Comparison of ENCODE assay signal across 9 cellular contexts in genomic region chr14:91331761-91332447, GRCh38.
A peak's percentile ranks its signal among the peaks of the same experiment; 100 is the strongest.
DNase-seq lines count a peak whose midpoint lies in the region; ATAC-seq and TF ChIP-seq lines count a peak whose summit lies in the region.
"Had no signal": no experiment of that assay in that cellular context is flagged by ENCODE, and none has a peak within 500 bp of the region (broad histone marks: within the 10 kb centered on the region; RNA-seq: fewer than 3 reads in every experiment).

No MANE protein-coding gene starts in this region.

- H3K4me1 Mint-ChIP-seq in activated naive CD4-positive, alpha-beta T cell treated with anti-CD3 and anti-CD28 coated beads, Interleukin-2, amount 10 ng/mL, durations not matched to agents 7 days and 5 days: peaks cover 65% of the 10 kb centered on the region
- peaks cover 49% of the 10 kb centered on the region for H3K4me1 Mint-ChIP-seq in activated CD4-positive, alpha-beta memory T cell treated with anti-CD3 and anti-CD28 coated beads, Interleukin-2, amount 10 ng/mL, durations not matched to agents 7 days and 5 days

- TF ChIP-seq CTCF in testis (IDR thresholded peaks at IDR 0.05) (no peak), coronary artery (IDR thresholded peaks at IDR 0.05) (no peak)

- no peak overlapping the region for H3K4me3 Mint-ChIP-seq in activated naive CD4-positive, alpha-beta T cell treated with anti-CD3 and anti-CD28 coated beads, Interleukin-2, amount 10 ng/mL, durations not matched to agents 7 days and 5 days
- H3K4me3 Mint-ChIP-seq in activated CD4-positive, alpha-beta memory T cell treated with anti-CD3 and anti-CD28 coated beads, Interleukin-2, amount 10 ng/mL, durations not matched to agents 7 days and 5 days: no peak overlapping the region

- no peaks in the 10 kb centered on the region for H3K9me3 Mint-ChIP-seq in activated naive CD4-positive, alpha-beta T cell treated with anti-CD3 and anti-CD28 coated beads, Interleukin-2, amount 10 ng/mL, durations not matched to agents 7 days and 5 days
- no peaks in the 10 kb centered on the region for H3K9me3 Mint-ChIP-seq in activated CD4-positive, alpha-beta memory T cell treated with anti-CD3 and anti-CD28 coated beads, Interleukin-2, amount 10 ng/mL, durations not matched to agents 7 days and 5 days

- peak overlapping the region; percentile 89 for H3K27ac Mint-ChIP-seq in activated naive CD4-positive, alpha-beta T cell treated with anti-CD3 and anti-CD28 coated beads, Interleukin-2, amount 10 ng/mL, durations not matched to agents 7 days and 5 days
- peak overlapping the region; percentile 69 for H3K27ac Mint-ChIP-seq in activated CD4-positive, alpha-beta memory T cell treated with anti-CD3 and anti-CD28 coated beads, Interleukin-2, amount 10 ng/mL, durations not matched to agents 7 days and 5 days

- DNase-seq in activated naive CD4-positive, alpha-beta T cell treated with anti-CD3 and anti-CD28 coated beads, Interleukin-2, amount 10 ng/mL, durations not matched to agents 7 days and 5 days: no peak
- no peak for DNase-seq in activated naive CD4-positive, alpha-beta T cell treated with Interleukin-2 at 50 U/mL for 16 hours
- no peak for DNase-seq in activated CD4-positive, alpha-beta memory T cell treated with anti-CD3 and anti-CD28 coated beads, Interleukin-2, amount 10 ng/mL, durations not matched to agents 7 days and 5 days
- DNase-seq in left colon (no peak), testis (peak; percentile 36), SHP77 (lab: John Stamatoyannopoulos, UW) (no peak), coronary artery (ENCODE audit: low spot score) (no peak)
- DNase-seq: SHP77 treated with DMSO at 0.1 percent for 48 hours had no signal

- WGBS in testis, 2 donors: 30 to 31% methylated on average over 9 to 10 of the region's 10 CpGs

- H3K4me1 ChIP-seq in testis: peaks cover 17% of the 10 kb centered on the region

- POLR2A ChIA-PET in activated CD4-positive, alpha-beta memory T cell treated with anti-CD3 and anti-CD28 coated beads, Interleukin-2, amount 10 ng/mL, durations not matched to agents 7 days and 5 days (lab: Charles Lee): interaction anchor here (0.9 to 3.5 kb wide), 7 partner anchors 9 to 86 kb away, joined by 3 to 12 read pairs (median 3); no protein-coding TSS in a partner anchor

- H3K27me3 Mint-ChIP-seq in activated naive CD4-positive, alpha-beta T cell treated with anti-CD3 and anti-CD28 coated beads, Interleukin-2, amount 10 ng/mL, durations not matched to agents 7 days and 5 days: no peaks in the 10 kb centered on the region
- no peaks in the 10 kb centered on the region for H3K27me3 Mint-ChIP-seq in activated CD4-positive, alpha-beta memory T cell treated with anti-CD3 and anti-CD28 coated beads, Interleukin-2, amount 10 ng/mL, durations not matched to agents 7 days and 5 days

- H3K4me3 ChIP-seq in testis: no peak overlapping the region
- H3K4me3 ChIP-seq in coronary artery: no peak overlapping the region

- H3K27me3 ChIP-seq in testis: no peaks in the 10 kb centered on the region

- peaks cover 60% of the 10 kb centered on the region for H3K36me3 Mint-ChIP-seq in activated naive CD4-positive, alpha-beta T cell treated with anti-CD3 and anti-CD28 coated beads, Interleukin-2, amount 10 ng/mL, durations not matched to agents 7 days and 5 days
- H3K36me3 Mint-ChIP-seq in activated CD4-positive, alpha-beta memory T cell treated with anti-CD3 and anti-CD28 coated beads, Interleukin-2, amount 10 ng/mL, durations not matched to agents 7 days and 5 days (ENCODE audit: low read depth): peaks cover 78% of the 10 kb centered on the region

- no peaks in the 10 kb centered on the region for H3K36me3 ChIP-seq in testis (ENCODE audit: low read depth, missing control alignments)

- CTCF ChIA-PET in activated naive CD4-positive, alpha-beta T cell treated with anti-CD3 and anti-CD28 coated beads, Interleukin-2, amount 10 ng/mL, durations not matched to agents 7 days and 5 days (lab: Charles Lee): interaction anchor here (0.9 to 2.1 kb wide), 3 partner anchors 8 to 86 kb away, joined by 3 to 10 read pairs (median 3); partner anchors contain the start of gene CCDC88C
- CTCF ChIA-PET in activated CD4-positive, alpha-beta memory T cell treated with anti-CD3 and anti-CD28 coated beads, Interleukin-2, amount 10 ng/mL, durations not matched to agents 7 days and 5 days (lab: Charles Lee): interaction anchor here (0.6 to 2.0 kb wide), 2 partner anchors 9 to 779 kb away, joined by 3 to 7 read pairs; no protein-coding TSS in a partner anchor

- intact Hi-C loops in left colon (cut with DNase I, micrococcal nuclease) (no loop called here), testis (cut with DNase I; ENCODE audit: low total_unique reads) (no loop called here)

- H3K27ac ChIP-seq in testis (no peak overlapping the region), coronary artery (no peak overlapping the region)

- ATAC-seq in left colon: peak; percentile 56
- ATAC-seq in GM18511 (IDR thresholded peaks at IDR 0.05; ENCODE audit: unreplicated experiment): no peak

- no peak for TF ChIP-seq POLR2A in testis (IDR thresholded peaks at IDR 0.05)

- no peaks in the 10 kb centered on the region for H3K9me3 ChIP-seq in testis
